In the genomic region with DNA sequence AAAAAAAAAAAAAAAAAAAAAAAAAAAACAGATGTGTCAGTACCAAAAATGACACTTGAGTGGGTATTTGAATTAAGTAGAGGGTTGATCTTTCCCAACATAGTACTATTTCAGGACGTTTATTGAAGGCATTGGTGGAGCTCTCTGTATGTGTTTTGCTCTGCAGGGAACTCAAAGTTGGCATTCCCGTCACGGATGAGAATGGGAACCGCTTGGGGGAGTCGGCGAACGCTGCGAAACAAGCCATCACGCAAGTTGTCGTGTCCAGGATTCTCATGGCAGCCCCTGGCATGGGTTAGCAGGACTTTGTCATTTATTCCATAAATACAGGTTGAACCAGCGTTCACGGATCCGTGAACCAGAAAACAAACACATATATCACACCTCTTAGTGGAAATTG, we compare ENCODE assay signal across 22 cellular contexts. TPM values are rescaled to one million over a fixed set of nuclear protein-coding genes. Genes with fewer than 3 reads are reported as not detected.
A peak's percentile ranks its signal among the peaks of the same experiment; 100 is the strongest.
DNase-seq lines count a peak whose midpoint lies in the region; ATAC-seq and TF ChIP-seq lines count a peak whose summit lies in the region.
"Had no signal": no experiment of that assay in that cellular context is flagged by ENCODE, and none has a peak within 500 bp of the region (broad histone marks: within the 10 kb centered on the region; RNA-seq: fewer than 3 reads in every experiment).

No MANE protein-coding gene starts in this region.

- no peak overlapping the region for H3K4me3 ChIP-seq in tibial nerve
- H3K4me3 ChIP-seq: GM12878, Peyer's patch had no signal

- H3K27ac Mint-ChIP-seq in activated T-cell treated with anti-CD3 and anti-CD28 coated beads, Interleukin-2, amount 50 U/mL, for 72 hours = peak overlapping the region; percentile 9
- peak overlapping the region; percentile 99 for H3K27ac Mint-ChIP-seq in activated CD8-positive, alpha-beta T cell treated with anti-CD3 and anti-CD28 coated beads for 36 hours
- H3K27ac Mint-ChIP-seq in activated naive CD8-positive, alpha-beta T cell = peak overlapping the region; percentile 99
- H3K27ac Mint-ChIP-seq in T-cell = peak overlapping the region in 1 of 2 donors; percentile 79

- TF ChIP-seq EP300 in tibial nerve (IDR thresholded peaks at IDR 0.05) = no peak

- TF ChIP-seq POLR2A in tibial nerve (IDR thresholded peaks at IDR 0.05) = no peak

- no peaks in the 10 kb centered on the region for H3K4me1 ChIP-seq in tibial nerve
- H3K4me1 ChIP-seq: BE2C, Peyer's patch had no signal

- 94 to 96% methylated on average over 13 of the region's 13 CpGs for WGBS in tibial nerve, 2 donors

- H3K9me3 ChIP-seq in tibial nerve = no peaks in the 10 kb centered on the region
- H3K9me3 ChIP-seq: BE2C, Peyer's patch had no signal

- peaks cover 0 to 91% (median 32%) of the 10 kb centered on the region in 3 donors for H3K36me3 ChIP-seq in tibial nerve

- peaks cover 70% of the 10 kb centered on the region for H3K4me1 Mint-ChIP-seq in activated T-cell treated with anti-CD3 and anti-CD28 coated beads, Interleukin-2, amount 50 U/mL, for 72 hours (ENCODE audit: low read depth)
- H3K4me1 Mint-ChIP-seq in activated CD8-positive, alpha-beta T cell treated with anti-CD3 and anti-CD28 coated beads for 36 hours (ENCODE audit: low read depth) = peaks cover 72% of the 10 kb centered on the region
- H3K4me1 Mint-ChIP-seq in activated naive CD8-positive, alpha-beta T cell (ENCODE audit: low read depth) = peaks cover 71% of the 10 kb centered on the region
- peaks cover 38 to 42% (median 39%) of the 10 kb centered on the region in 3 donors for H3K4me1 Mint-ChIP-seq in T-cell

- CTCF ChIA-PET in activated CD8-positive, alpha-beta T cell treated with anti-CD3 and anti-CD28 coated beads for 36 hours (lab: Charles Lee) = no interaction called here
- CTCF ChIA-PET in T-cell (lab: Charles Lee) = interaction anchor here in 1 of 2 donors (0.7 kb wide), 1 partner anchor 965 kb away, joined by 4 read pairs; no protein-coding TSS in a partner anchor

- no peak overlapping the region for H3K4me3 Mint-ChIP-seq in activated T-cell treated with anti-CD3 and anti-CD28 coated beads, Interleukin-2, amount 50 U/mL, for 72 hours
- no peak overlapping the region for H3K4me3 Mint-ChIP-seq in activated CD8-positive, alpha-beta T cell treated with anti-CD3 and anti-CD28 coated beads for 36 hours
- peak overlapping the region; percentile 1 for H3K4me3 Mint-ChIP-seq in activated naive CD8-positive, alpha-beta T cell
- no peak overlapping the region for H3K4me3 Mint-ChIP-seq in T-cell
- H3K4me3 Mint-ChIP-seq: CD4-positive, CD25-positive, alpha-beta regulatory T cell had no signal

- intact Hi-C loops in activated CD8-positive, alpha-beta T cell treated with anti-CD3 and anti-CD28 coated beads for 36 hours (cut with micrococcal nuclease) = no loop called here
- intact Hi-C loops in head of caudate nucleus (cut with DNase I) = no loop called here

- H3K36me3 Mint-ChIP-seq in activated T-cell treated with anti-CD3 and anti-CD28 coated beads, Interleukin-2, amount 50 U/mL, for 72 hours (ENCODE audit: insufficient read depth in 2 of 2) = peaks cover 21 to 52% of the 10 kb centered on the region in 2 donors
- peaks cover 90% of the 10 kb centered on the region for H3K36me3 Mint-ChIP-seq in activated CD8-positive, alpha-beta T cell treated with anti-CD3 and anti-CD28 coated beads for 36 hours (ENCODE audit: low read depth)
- H3K36me3 Mint-ChIP-seq in activated naive CD8-positive, alpha-beta T cell = peaks cover 41% of the 10 kb centered on the region
- peaks cover 79% of the 10 kb centered on the region for H3K36me3 Mint-ChIP-seq in T-cell

- no peak overlapping the region for H3K27ac ChIP-seq in tibial nerve
- H3K27ac ChIP-seq: KMS-11, Peyer's patch had no signal

- peaks cover 1% of the 10 kb centered on the region in 2 donors for H3K9me3 Mint-ChIP-seq in activated T-cell treated with anti-CD3 and anti-CD28 coated beads, Interleukin-2, amount 50 U/mL, for 72 hours
- H3K9me3 Mint-ChIP-seq in activated CD8-positive, alpha-beta T cell treated with anti-CD3 and anti-CD28 coated beads for 36 hours = peaks cover 1% of the 10 kb centered on the region
- H3K9me3 Mint-ChIP-seq in activated naive CD8-positive, alpha-beta T cell (ENCODE audit: low read depth) = peaks cover 2% of the 10 kb centered on the region
- peaks cover 2% of the 10 kb centered on the region in 3 donors for H3K9me3 Mint-ChIP-seq in T-cell

- TF ChIP-seq CTCF in activated CD8-positive, alpha-beta T cell treated with anti-CD3 and anti-CD28 coated beads for 36 hours (IDR thresholded peaks at IDR 0.05) = no peak
- TF ChIP-seq CTCF in tibial nerve (IDR thresholded peaks at IDR 0.05) = no peak

- ATAC-seq in activated T-cell treated with anti-CD3 and anti-CD28 coated beads, Interleukin-2, amount 50 U/mL, for 72 hours (replicated peaks in 1 of 2) = no peak
- no peak for ATAC-seq in activated CD8-positive, alpha-beta T cell treated with anti-CD3 and anti-CD28 coated beads for 36 hours
- ATAC-seq in T-cell (replicated peaks in 1 of 4) = no peak
- ATAC-seq: GM12878 had no signal

- H3K27me3 ChIP-seq in tibial nerve = no peaks in the 10 kb centered on the region
- H3K27me3 ChIP-seq: BE2C, Peyer's patch had no signal

- DNase-seq in activated T-cell treated with anti-CD3 and anti-CD28 coated beads, Interleukin-2, amount 50 U/mL, for 72 hours = no peak
- no peak for DNase-seq in activated T-cell treated with anti-CD3 and anti-CD28 coated beads, Interleukin-2, amount 50 U/mL, for 1 hour
- DNase-seq in activated CD8-positive, alpha-beta T cell treated with anti-CD3 and anti-CD28 coated beads for 36 hours = no peak
- DNase-seq in head of caudate nucleus = peak in 29 of 42 donors; percentile 21 to 80 (median 52)
- no peak for DNase-seq in tibial nerve (ENCODE audit: low spot score in 2 of 2)
- no peak for DNase-seq in NCI-H2227 treated with DMSO at 0.1 percent for 48 hours (lab: John Stamatoyannopoulos, UW)
- no peak for DNase-seq in T-cell
- DNase-seq: BE2C; CD4-positive, CD25-positive, alpha-beta regulatory T cell; DND-41; H7; IMR-90; NCI-H1105; NCI-H1694; NCI-H2081; NCI-H2171; NCI-H524 treated with DMSO at 0.1 percent for 48 hours; NCI-H82; Peyer's patch had no signal

- no peaks in the 10 kb centered on the region for H3K27me3 Mint-ChIP-seq in activated T-cell treated with anti-CD3 and anti-CD28 coated beads, Interleukin-2, amount 50 U/mL, for 72 hours (ENCODE audit: low read depth)
- H3K27me3 Mint-ChIP-seq in activated CD8-positive, alpha-beta T cell treated with anti-CD3 and anti-CD28 coated beads for 36 hours = no peaks in the 10 kb centered on the region
- H3K27me3 Mint-ChIP-seq in activated naive CD8-positive, alpha-beta T cell = no peaks in the 10 kb centered on the region
- no peaks in the 10 kb centered on the region for H3K27me3 Mint-ChIP-seq in T-cell
- H3K27me3 Mint-ChIP-seq: CD4-positive, CD25-positive, alpha-beta regulatory T cell had no signal

- POLR2A ChIA-PET in activated CD8-positive, alpha-beta T cell treated with anti-CD3 and anti-CD28 coated beads for 36 hours (lab: Charles Lee) = interaction anchor here (1.0 kb wide), 1 partner anchor 10 kb away, joined by 3 read pairs; no protein-coding TSS in a partner anchor
- POLR2A ChIA-PET in T-cell (lab: Charles Lee) = no interaction called here

RNA-seq across cellular contexts. Expression of gene SFXN1, which starts 34.9 kb away (rescaled TPM):
- 100 to 1,000 TPM; 150 to 151 TPM for total RNA-seq in activated T-cell treated with anti-CD3 and anti-CD28 coated beads, Interleukin-2, amount 50 U/mL, for 72 hours
- total RNA-seq in activated CD8-positive, alpha-beta T cell treated with anti-CD3 and anti-CD28 coated beads for 36 hours = 100 to 1,000 TPM; 476 to 491 TPM
- total RNA-seq in tibial nerve (10 to 100 TPM; 14.4 to 26.9 (median 19.0) TPM), T-cell (10 to 100 TPM; 78.8 to 97.0 (median 84.1) TPM)

Comparison
In these comparisons a context has a peak if more than half of its experiments do, and no peak if none do; other contexts are left out.
1. DNase-seq: peak in head of caudate nucleus (29 of 42); none in activated T-cell treated with anti-CD3 and anti-CD28 coated beads, Interleukin-2, amount 50 U/mL, for 72 hours (0 of 2), activated T-cell treated with anti-CD3 and anti-CD28 coated beads, Interleukin-2, amount 50 U/mL, for 1 hour (single experiment), activated CD8-positive, alpha-beta T cell treated with anti-CD3 and anti-CD28 coated beads for 36 hours (single experiment), tibial nerve (0 of 2), NCI-H2227 treated with DMSO at 0.1 percent for 48 hours (single experiment) and T-cell (0 of 34).